Comparison of ENCODE assay signal across 8 cellular contexts in the genomic region with DNA sequence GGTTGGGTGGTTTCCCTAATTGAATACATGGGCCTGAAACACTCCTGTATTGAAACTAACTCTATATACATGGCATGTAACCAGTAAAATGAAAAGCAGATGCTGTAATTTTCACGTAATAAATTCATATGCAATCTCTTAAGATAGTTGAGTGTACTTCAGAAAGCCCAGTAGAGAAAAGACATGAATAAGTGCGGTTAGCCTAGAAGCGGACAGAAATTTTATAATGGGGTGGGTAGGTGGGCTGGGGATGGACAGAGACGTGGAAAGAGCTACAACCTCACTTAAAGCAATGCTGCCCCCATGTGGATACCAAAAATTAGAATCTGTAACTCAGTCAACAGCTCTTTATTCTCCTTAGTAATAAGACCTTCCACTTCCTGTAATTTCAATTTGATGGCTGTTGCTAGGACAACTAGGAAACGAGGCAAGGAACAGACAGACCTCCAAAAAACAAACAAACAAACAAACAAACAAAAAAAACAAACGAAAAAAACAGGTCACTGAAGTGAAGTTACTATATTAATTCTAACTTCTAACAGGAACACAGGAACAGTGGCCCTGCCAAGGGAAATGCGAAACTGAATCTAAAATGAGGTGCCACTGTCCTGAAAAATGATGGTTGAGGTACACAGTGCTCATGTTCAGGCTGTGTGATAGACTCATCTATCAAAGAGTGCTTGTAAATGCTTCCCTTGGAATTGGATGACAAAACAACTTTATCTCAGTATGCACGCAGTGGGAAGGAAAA.
DNase-seq lines count a peak whose midpoint lies in the region; ATAC-seq, FAIRE-seq and TF ChIP-seq lines count a peak whose summit lies in the region.

No MANE protein-coding gene starts in this region.

- no peak overlapping the region for H3K27ac ChIP-seq in lung (ENCODE audit: low read depth in 1 of 2, low read length in 1 of 2)

- H3K4me3 ChIP-seq in choroid plexus epithelial cell (ENCODE audit: low read depth, low read length) (no peak overlapping the region), lung (no peak overlapping the region)

- no peak overlapping the region for H3K27ac Mint-ChIP-seq in stimulated activated effector memory CD8-positive, alpha-beta T cell treated with anti-CD3 and anti-CD28 coated beads, Interleukin-12 subunit alpha, Interleukin-12 subunit beta, amount 100 ng/mL, for 72 hours

- H3K36me3 Mint-ChIP-seq in stimulated activated effector memory CD8-positive, alpha-beta T cell treated with anti-CD3 and anti-CD28 coated beads, Interleukin-12 subunit alpha, Interleukin-12 subunit beta, amount 100 ng/mL, for 72 hours: no peaks in the 10 kb centered on the region

- no peaks in the 10 kb centered on the region for H3K36me3 ChIP-seq in lung (ENCODE audit: control insufficient read depth in 2 of 2, insufficient read depth in 2 of 2, low read length in 2 of 2)

- 37 to 40% methylated on average over 8 of the region's 8 CpGs for WGBS in lung, 2 donors

- in situ Hi-C loops in KBM-7 (cut with MboI; ENCODE audit: low pct_unique_long_range_greater_than_20kb, low sequenced_read_pairs): no loop called here

- H3K4me1 Mint-ChIP-seq in stimulated activated effector memory CD8-positive, alpha-beta T cell treated with anti-CD3 and anti-CD28 coated beads, Interleukin-12 subunit alpha, Interleukin-12 subunit beta, amount 100 ng/mL, for 72 hours: peaks cover 9% of the 10 kb centered on the region

- no peaks in the 10 kb centered on the region for H3K9me3 Mint-ChIP-seq in stimulated activated effector memory CD8-positive, alpha-beta T cell treated with anti-CD3 and anti-CD28 coated beads, Interleukin-12 subunit alpha, Interleukin-12 subunit beta, amount 100 ng/mL, for 72 hours

- DNase-seq in ELF-1 (ENCODE audit: low read depth, low spot score) (peak; percentile 41), KBM-7 (peak; percentile 78), OCI-M2 (lab: John Stamatoyannopoulos, UW; ENCODE audit: unreplicated experiment) (peak; percentile 30), choroid plexus epithelial cell (ENCODE audit: low read depth) (peak; percentile 91), lung (ENCODE audit: low spot score) (no peak), urothelium cell line (ENCODE audit: low spot score) (peak; percentile 34)
- DNase-seq in stimulated activated effector memory CD8-positive, alpha-beta T cell treated with anti-CD3 and anti-CD28 coated beads, Interleukin-12 subunit alpha, Interleukin-12 subunit beta, amount 100 ng/mL, for 72 hours (ENCODE audit: low spot score in 2 of 2): no peak

- no peak for FAIRE-seq in urothelium cell line (lab: Jason Lieb, UNC)

- peak; percentile 76 for TF ChIP-seq CTCF in choroid plexus epithelial cell (conservative IDR thresholded peaks at IDR 0.05; ENCODE audit: low read depth, low read length)
- peak; percentile 40 for TF ChIP-seq CTCF in lung (IDR thresholded peaks at IDR 0.05; ENCODE audit: control extremely low read depth, extremely low read depth)

- ATAC-seq in lung (ENCODE audit: insufficient read depth, low FRiP score) (no peak), GM18870 (IDR thresholded peaks at IDR 0.05; ENCODE audit: unreplicated experiment) (no peak)
- no peak for ATAC-seq in stimulated activated effector memory CD8-positive, alpha-beta T cell treated with anti-CD3 and anti-CD28 coated beads, Interleukin-12 subunit alpha, Interleukin-12 subunit beta, amount 100 ng/mL, for 72 hours

- H3K4me1 ChIP-seq in lung (ENCODE audit: control insufficient read depth in 2 of 2, insufficient read depth in 2 of 2, low read length in 2 of 2): peaks cover 0 to 5% of the 10 kb centered on the region in 2 donors

- no peak overlapping the region for H3K4me3 Mint-ChIP-seq in stimulated activated effector memory CD8-positive, alpha-beta T cell treated with anti-CD3 and anti-CD28 coated beads, Interleukin-12 subunit alpha, Interleukin-12 subunit beta, amount 100 ng/mL, for 72 hours

- H3K9me3 ChIP-seq in lung (ENCODE audit: control insufficient read depth in 2 of 2, insufficient read depth in 1 of 2, low read length in 1 of 2): no peaks in the 10 kb centered on the region

- no peaks in the 10 kb centered on the region for H3K27me3 ChIP-seq in lung (ENCODE audit: control insufficient read depth, insufficient read depth)

Comparison
In these comparisons a context has a peak if more than half of its experiments do, and no peak if none do; other contexts are left out.
1. DNase-seq: peak in ELF-1 (single experiment), KBM-7 (single experiment), OCI-M2 (single experiment), choroid plexus epithelial cell (single experiment) and urothelium cell line (single experiment); none in lung (single experiment) and stimulated activated effector memory CD8-positive, alpha-beta T cell treated with anti-CD3 and anti-CD28 coated beads, Interleukin-12 subunit alpha, Interleukin-12 subunit beta, amount 100 ng/mL, for 72 hours (0 of 2).